17 cellular contexts compared by ENCODE assay signal in genomic region chr9:136974834-136975535, GRCh38. TPM values are rescaled to one million over a fixed set of nuclear protein-coding genes. Genes with fewer than 3 reads are reported as not detected.
DNase-seq lines count a peak whose midpoint lies in the region; ATAC-seq, FAIRE-seq and TF ChIP-seq lines count a peak whose summit lies in the region.
"Had no signal": no experiment of that assay in that cellular context is flagged by ENCODE, and none has a peak within 500 bp of the region (broad histone marks: within the 10 kb centered on the region; RNA-seq: fewer than 3 reads in every experiment).

No MANE protein-coding gene starts in this region.

- H3K9me3 Mint-ChIP-seq in activated T-helper 17 cell treated with anti-CD3 and anti-CD28 coated beads, Interleukin-2, amount 50 U/mL, for 72 hours = no peaks in the 10 kb centered on the region
- no peaks in the 10 kb centered on the region for H3K9me3 Mint-ChIP-seq in immature natural killer cell

- 53 to 67% methylated on average over 15 of the region's 15 CpGs for WGBS in heart right ventricle, 2 donors

- no peaks in the 10 kb centered on the region for H3K4me1 Mint-ChIP-seq in activated T-helper 17 cell treated with anti-CD3 and anti-CD28 coated beads, Interleukin-2, amount 50 U/mL, for 72 hours
- H3K4me1 Mint-ChIP-seq in immature natural killer cell = peaks cover 20 to 36% of the 10 kb centered on the region in 2 donors

- H3K36me3 ChIP-seq in heart right ventricle (no peaks in the 10 kb centered on the region), upper lobe of right lung (no peaks in the 10 kb centered on the region)
- H3K36me3 ChIP-seq: HAP-1 had no signal

- H3K4me3 Mint-ChIP-seq in activated T-helper 17 cell treated with anti-CD3 and anti-CD28 coated beads, Interleukin-2, amount 50 U/mL, for 72 hours = peak overlapping the region; percentile 56
- H3K4me3 Mint-ChIP-seq in immature natural killer cell = peak overlapping the region; percentile 74 to 85 (median 83)

- H3K9me3 ChIP-seq in heart right ventricle (no peaks in the 10 kb centered on the region), upper lobe of right lung (no peaks in the 10 kb centered on the region)
- H3K9me3 ChIP-seq: HAP-1 had no signal

- H3K4me3 ChIP-seq in heart right ventricle (peak overlapping the region in 2 of 10 donors; percentile 2 to 5), upper lobe of right lung (peak overlapping the region; percentile 23)
- H3K4me3 ChIP-seq: HAP-1 had no signal

- peaks cover 11 to 70% (median 44%) of the 10 kb centered on the region in 9 donors for H3K4me1 ChIP-seq in heart right ventricle
- peaks cover 30% of the 10 kb centered on the region for H3K4me1 ChIP-seq in upper lobe of right lung
- H3K4me1 ChIP-seq: HAP-1 had no signal

- TF ChIP-seq CTCF in heart right ventricle (IDR thresholded peaks at IDR 0.05) (no peak), upper lobe of right lung (IDR thresholded peaks at IDR 0.05) (no peak)

- H3K36me3 Mint-ChIP-seq in activated T-helper 17 cell treated with anti-CD3 and anti-CD28 coated beads, Interleukin-2, amount 50 U/mL, for 72 hours (ENCODE audit: low read depth) = no peaks in the 10 kb centered on the region
- no peaks in the 10 kb centered on the region for H3K36me3 Mint-ChIP-seq in immature natural killer cell

- peak overlapping the region; percentile 50 for H3K27ac Mint-ChIP-seq in activated T-helper 17 cell treated with anti-CD3 and anti-CD28 coated beads, Interleukin-2, amount 50 U/mL, for 72 hours
- H3K27ac Mint-ChIP-seq in immature natural killer cell = peak overlapping the region; percentile 59 to 86 (median 79)

- ATAC-seq in heart right ventricle (peak in 4 of 8 donors; percentile 7 to 36 (median 8)), Right ventricle myocardium inferior (no peak), upper lobe of right lung (no peak), GM19467 (IDR thresholded peaks at IDR 0.05; ENCODE audit: unreplicated experiment) (no peak)
- peak; percentile 57 for ATAC-seq in activated T-helper 17 cell treated with anti-CD3 and anti-CD28 coated beads, Interleukin-2, amount 50 U/mL, for 72 hours (replicated peaks)
- ATAC-seq: Panc1 had no signal

- no peaks in the 10 kb centered on the region for H3K27me3 Mint-ChIP-seq in activated T-helper 17 cell treated with anti-CD3 and anti-CD28 coated beads, Interleukin-2, amount 50 U/mL, for 72 hours
- peaks cover 0 to 3% (median 0%) of the 10 kb centered on the region in 3 donors for H3K27me3 Mint-ChIP-seq in immature natural killer cell (ENCODE audit: low read depth in 3 of 3)

- intact Hi-C loops in heart right ventricle (cut with DNase I) (no loop called here), Right ventricle myocardium inferior (cut with DNase I) (no loop called here), upper lobe of right lung (cut with DNase I) (no loop called here)

- peak in 1 of 2 donors; percentile 47 for DNase-seq in heart right ventricle
- no peak for DNase-seq in Right ventricle myocardium inferior (ENCODE audit: missing footprints)
- DNase-seq in immature natural killer cell = no peak
- DNase-seq in upper lobe of right lung = no peak
- DNase-seq in GM12892 (ENCODE audit: insufficient read length) = no peak
- no peak for DNase-seq in NCI-H1105 (lab: John Stamatoyannopoulos, UW)
- DNase-seq: AML-193; NCI-H1048; NCI-H446 treated with DMSO at 0.1 percent for 48 hours; stimulated activated CD4-positive, alpha-beta T cell treated with anti-CD3 and anti-CD28 coated beads, Interleukin-4, amount 100 ng/mL, for 1 hour; stimulated activated naive CD4-positive, alpha-beta T cell had no signal

- TF ChIP-seq POLR2A in GM12892 (IDR thresholded peaks at IDR 0.05; ENCODE audit: low read depth, low read length) = no peak

- peaks cover 0 to 20% (median 0%) of the 10 kb centered on the region in 7 donors for H3K27me3 ChIP-seq in heart right ventricle
- no peaks in the 10 kb centered on the region for H3K27me3 ChIP-seq in upper lobe of right lung

- FAIRE-seq in GM12892 (lab: Jason Lieb, UNC) = no peak

- peak overlapping the region; percentile 9 to 93 (median 89) for H3K27ac ChIP-seq in heart right ventricle
- peak overlapping the region; percentile 58 for H3K27ac ChIP-seq in upper lobe of right lung
- H3K27ac ChIP-seq: epithelial cell of prostate had no signal

RNA-seq across cellular contexts. Expression of gene PTGDS, which starts 2.3 kb away (rescaled TPM):
- total RNA-seq in heart right ventricle = 1,000 to 10,000 TPM; 1,129 to 5,119 (median 4,014) TPM
- polyA plus RNA-seq in heart right ventricle = 1,000 to 10,000 TPM; 2,970 to 3,711 TPM
- total RNA-seq in Right ventricle myocardium inferior = 6,282 TPM
- 1 to 10 TPM in 1 of 2 donors, not detected in 1; 1.3 TPM for total RNA-seq in activated T-helper 17 cell treated with anti-CD3 and anti-CD28 coated beads, Interleukin-2, amount 50 U/mL, for 72 hours
- 100 to 1,000 TPM in 2 of 3 donors, 10 to 100 TPM in 1; 93.2 to 201 (median 164) TPM for polyA plus RNA-seq in immature natural killer cell
- total RNA-seq in upper lobe of right lung = 477 TPM
- polyA plus RNA-seq in GM12892 (2012; ENCODE audit: missing spikeins) = not detected

RNA-seq across cellular contexts. Expression of gene LCNL1, which starts 7.8 kb away (rescaled TPM):
- 10 to 100 TPM in 2 of 10 donors, 1 to 10 TPM in 8; 1.4 to 10.9 (median 6.4) TPM for total RNA-seq in heart right ventricle
- polyA plus RNA-seq in heart right ventricle = 10 to 100 TPM in 1 of 2 donors, under 1 TPM in 1; 0.10 to 10.3 TPM
- total RNA-seq in Right ventricle myocardium inferior = 8.6 TPM
- total RNA-seq in activated T-helper 17 cell treated with anti-CD3 and anti-CD28 coated beads, Interleukin-2, amount 50 U/mL, for 72 hours = under 1 TPM in 1 of 2 donors, not detected in 1; 0.11 TPM
- not detected for polyA plus RNA-seq in immature natural killer cell
- total RNA-seq in upper lobe of right lung = 5.1 TPM
- polyA plus RNA-seq in GM12892 (2012; ENCODE audit: missing spikeins) = not detected

RNA-seq across cellular contexts. Expression of gene PAXX, which starts 17.2 kb away (rescaled TPM):
- total RNA-seq in heart right ventricle = 10 to 100 TPM; 12.7 to 29.5 (median 16.1) TPM
- 100 to 1,000 TPM in 1 of 2 donors, 10 to 100 TPM in 1; 51.7 to 131 TPM for polyA plus RNA-seq in heart right ventricle
- 26.9 TPM for total RNA-seq in Right ventricle myocardium inferior
- total RNA-seq in activated T-helper 17 cell treated with anti-CD3 and anti-CD28 coated beads, Interleukin-2, amount 50 U/mL, for 72 hours = 10 to 100 TPM; 31.1 to 49.1 TPM
- polyA plus RNA-seq in immature natural killer cell = 100 to 1,000 TPM; 135 to 207 (median 182) TPM
- 53.1 TPM for total RNA-seq in upper lobe of right lung
- 12.8 TPM for polyA plus RNA-seq in GM12892 (2012; ENCODE audit: missing spikeins)

RNA-seq across cellular contexts. Expression of gene CLIC3, which starts 21.4 kb away (rescaled TPM):
- total RNA-seq in heart right ventricle = 10 to 100 TPM in 1 of 10 donors, 1 to 10 TPM in 8, under 1 TPM in 1; 0.46 to 11.5 (median 3.0) TPM
- 10 to 100 TPM in 1 of 2 donors, 1 to 10 TPM in 1; 9.5 to 21.4 TPM for polyA plus RNA-seq in heart right ventricle
- 1.1 TPM for total RNA-seq in Right ventricle myocardium inferior
- total RNA-seq in activated T-helper 17 cell treated with anti-CD3 and anti-CD28 coated beads, Interleukin-2, amount 50 U/mL, for 72 hours = under 1 TPM in 1 of 2 donors, not detected in 1; 0.26 TPM
- polyA plus RNA-seq in immature natural killer cell = 100 to 1,000 TPM; 673 to 911 (median 762) TPM
- total RNA-seq in upper lobe of right lung = 80.7 TPM
- not detected for polyA plus RNA-seq in GM12892 (2012; ENCODE audit: missing spikeins)

RNA-seq across cellular contexts. Expression of gene LCN12, which starts 22.9 kb away (rescaled TPM):
- total RNA-seq in heart right ventricle (10 to 100 TPM in 4 of 10 donors, 1 to 10 TPM in 6; 4.1 to 17.9 (median 6.8) TPM), Right ventricle myocardium inferior (2.9 TPM), upper lobe of right lung (2.6 TPM)
- polyA plus RNA-seq in heart right ventricle (1 to 10 TPM in 1 of 2 donors, under 1 TPM in 1; 0.74 to 8.3 TPM), immature natural killer cell (not detected)
- 1 to 10 TPM in 1 of 2 donors, under 1 TPM in 1; 0.54 to 2.4 TPM for total RNA-seq in activated T-helper 17 cell treated with anti-CD3 and anti-CD28 coated beads, Interleukin-2, amount 50 U/mL, for 72 hours
- 0.87 TPM for polyA plus RNA-seq in GM12892 (2012; ENCODE audit: missing spikeins)
- total RNA-seq: mononuclear cell had no signal

Comparison
In these comparisons a context has a peak if more than half of its experiments do, and no peak if none do; other contexts are left out.
1. RNA of gene PTGDS, which starts 2.3 kb away (total RNA-seq): 6,282 TPM in Right ventricle myocardium inferior (single experiment), 1,129 to 5,119 TPM in heart right ventricle and 477 TPM in upper lobe of right lung (single experiment); 1.3 TPM in activated T-helper 17 cell treated with anti-CD3 and anti-CD28 coated beads, Interleukin-2, amount 50 U/mL, for 72 hours; every median in the first group is over 100 times any median in the second.